In the genomic region with DNA sequence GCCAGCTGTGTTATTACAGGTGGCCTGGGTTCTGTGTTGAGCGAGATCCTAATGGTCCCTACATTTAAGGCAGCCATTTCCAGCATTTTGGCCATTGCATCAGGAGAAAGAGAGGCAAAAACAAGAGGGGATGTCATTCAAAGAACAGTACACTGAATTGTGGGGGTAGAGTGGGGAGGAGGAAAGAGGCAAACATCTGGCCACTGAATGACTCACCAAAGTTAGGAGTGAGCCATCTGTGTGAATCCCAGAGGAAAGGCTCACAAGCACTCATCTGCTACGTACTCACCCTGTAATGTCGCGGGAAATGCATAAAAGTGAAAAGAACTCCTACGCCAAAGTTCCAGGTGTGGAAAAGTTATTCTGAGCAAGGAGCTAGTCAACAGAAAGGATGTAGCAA, we compare ENCODE assay signal across 9 cellular contexts. TPM values are rescaled to one million over a fixed set of nuclear protein-coding genes. Genes with fewer than 3 reads are reported as not detected.
DNase-seq lines count a peak whose midpoint lies in the region; ATAC-seq and TF ChIP-seq lines count a peak whose summit lies in the region.
"Had no signal": no experiment of that assay in that cellular context is flagged by ENCODE, and none has a peak within 500 bp of the region (broad histone marks: within the 10 kb centered on the region; RNA-seq: fewer than 3 reads in every experiment).

No MANE protein-coding gene starts in this region.

- H3K36me3 Mint-ChIP-seq in activated T-helper 2 cell treated with anti-CD3 and anti-CD28 coated beads, Interferon-gamma antibody, Interleukin-2, Interleukin-4, amounts not matched to agents 10 μg/mL and 5 μg/mL and 100 μg/mL, durations not matched to agents 14 hours and 24 hours and 36 hours (ENCODE audit: low read depth) = no peaks in the 10 kb centered on the region

- H3K4ac ChIP-seq in neuronal stem cell (ENCODE audit: low read length) = peak overlapping the region; percentile 68

- H3K18ac ChIP-seq in neuronal stem cell (ENCODE audit: low read length) = no peak overlapping the region

- whole genome bisulfite sequencing in neuronal stem cell (ENCODE audit: extremely low coverage in 2 of 2, insufficient read length in 2 of 2, insufficient replicate concordance in 1 of 2), 2 donors = no CpG with 5 or more reads among the region's 5 CpGs

- no peak overlapping the region for H3K4me3 Mint-ChIP-seq in activated T-helper 2 cell treated with anti-CD3 and anti-CD28 coated beads, Interferon-gamma antibody, Interleukin-2, Interleukin-4, amounts not matched to agents 10 μg/mL and 5 μg/mL and 100 μg/mL, durations not matched to agents 14 hours and 24 hours and 36 hours (ENCODE audit: low read depth)

- no peaks in the 10 kb centered on the region for H4K20me1 ChIP-seq in PC-3 (ENCODE audit: low read length)

- H3K4me3 ChIP-seq in PC-3 (ENCODE audit: low read length) (no peak overlapping the region), neuronal stem cell (ENCODE audit: low read length in 2 of 2) (peak overlapping the region in 1 of 2 donors; percentile 50), HAP-1 (no peak overlapping the region)

- in situ Hi-C loops in HAP-1 (cut with MboI; ENCODE audit: low sequenced_read_pairs) = no loop called here

- H3K9me3 ChIP-seq in PC-3 (ENCODE audit: low read length) (no peaks in the 10 kb centered on the region), neuronal stem cell (replicated peaks in 1 of 2; ENCODE audit: control insufficient read depth in 2 of 2, insufficient read depth in 1 of 2, low read depth in 1 of 2, low read length in 2 of 2) (no peaks in the 10 kb centered on the region), HAP-1 (no peaks in the 10 kb centered on the region)

- no peaks in the 10 kb centered on the region for H3K9me2 ChIP-seq in PC-3 (replicated peaks; ENCODE audit: low read length)

- TF ChIP-seq CTCF in PC-3 (conservative IDR thresholded peaks at IDR 0.05; ENCODE audit: low read depth, low read length) = no peak

- no TSS peak for BruUV-seq in PC-3 (replicated peaks; lab: Mats Ljungman, UMichigan)

- intact Hi-C loops in PC-3 (cut with micrococcal nuclease) = no loop called here
- intact Hi-C loops in activated T-helper 2 cell treated with anti-CD3 and anti-CD28 coated beads, Interferon-gamma antibody, Interleukin-2, Interleukin-4, amounts not matched to agents 10 μg/mL and 5 μg/mL and 100 μg/mL, durations not matched to agents 14 hours and 24 hours and 36 hours (cut with micrococcal nuclease) = no loop called here

- H3K23ac ChIP-seq in neuronal stem cell (ENCODE audit: low read depth, low read length, poor library complexity) = no peak overlapping the region

- no peaks in the 10 kb centered on the region for H3K79me1 ChIP-seq in neuronal stem cell (ENCODE audit: low read depth, low read length)

- no peak overlapping the region for H4K8ac ChIP-seq in neuronal stem cell (ENCODE audit: low read depth, low read length)

- DNase-seq in DMS53 treated with DMSO at 0.1 percent for 48 hours (lab: John Stamatoyannopoulos, UW; ENCODE audit: unreplicated experiment) = peak; percentile 82
- DNase-seq in PC-3 = peak; percentile 40
- peak; percentile 85 for DNase-seq in fibroblast of peridontal ligament (ENCODE audit: extremely low read depth)
- no peak for DNase-seq in neuronal stem cell (ENCODE audit: low spot score)
- no peak for DNase-seq in activated T-helper 2 cell treated with anti-CD3 and anti-CD28 coated beads, Interferon-gamma antibody, Interleukin-2, Interleukin-4, amounts not matched to agents 10 μg/mL and 5 μg/mL and 100 μg/mL, durations not matched to agents 14 hours and 24 hours and 36 hours (ENCODE audit: low spot score)
- DNase-seq in HAP-1 (ENCODE audit: low spot score in 2 of 2) = no peak
- no peak for DNase-seq in central memory CD4-positive, alpha-beta T cell
- DNase-seq: kidney had no signal

- no peak overlapping the region for H3K27ac Mint-ChIP-seq in activated T-helper 2 cell treated with anti-CD3 and anti-CD28 coated beads, Interferon-gamma antibody, Interleukin-2, Interleukin-4, amounts not matched to agents 10 μg/mL and 5 μg/mL and 100 μg/mL, durations not matched to agents 14 hours and 24 hours and 36 hours

- no peak overlapping the region for H3K9ac ChIP-seq in PC-3 (ENCODE audit: low read length)
- H3K9ac ChIP-seq in neuronal stem cell (ENCODE audit: low read depth, low read length, poor library complexity) = no peak overlapping the region

- no peak overlapping the region for H3K14ac ChIP-seq in neuronal stem cell (ENCODE audit: low read length)

- no peaks in the 10 kb centered on the region for H3F3A ChIP-seq in PC-3 (ENCODE audit: low read length, unreplicated experiment)

- H3K27me3 ChIP-seq in PC-3 (ENCODE audit: low read length) (no peaks in the 10 kb centered on the region), neuronal stem cell (ENCODE audit: control insufficient read depth in 3 of 3, insufficient read depth in 3 of 3, low read depth in 1 of 3, low read length in 3 of 3) (no peaks in the 10 kb centered on the region), HAP-1 (ENCODE audit: low read depth) (no peaks in the 10 kb centered on the region)

- no peak overlapping the region for H2BK120ac ChIP-seq in neuronal stem cell (ENCODE audit: low read depth, low read length)

- CTCF ChIA-PET in PC-3 (lab: Charles Lee) = interaction anchor here (0.6 kb wide), 1 partner anchor 24 kb away, joined by 4 read pairs; no protein-coding TSS in a partner anchor

- H4K91ac ChIP-seq in neuronal stem cell (ENCODE audit: low read depth, low read length, poor library complexity) = no peak overlapping the region

- H2AFZ ChIP-seq in PC-3 (ENCODE audit: low read length) (no peak overlapping the region), neuronal stem cell (ENCODE audit: low read length) (no peak overlapping the region)

- H3K9me3 Mint-ChIP-seq in activated T-helper 2 cell treated with anti-CD3 and anti-CD28 coated beads, Interferon-gamma antibody, Interleukin-2, Interleukin-4, amounts not matched to agents 10 μg/mL and 5 μg/mL and 100 μg/mL, durations not matched to agents 14 hours and 24 hours and 36 hours = no peaks in the 10 kb centered on the region

- no peak overlapping the region for H2AK5ac ChIP-seq in neuronal stem cell (ENCODE audit: low read depth, low read length)

- H3K4me1 ChIP-seq in PC-3 (ENCODE audit: insufficient read depth, low read length) (peaks cover 8% of the 10 kb centered on the region), neuronal stem cell (ENCODE audit: control insufficient read depth in 2 of 2, insufficient read depth in 1 of 2, low read depth in 1 of 2, low read length in 2 of 2) (peaks cover 6 to 8% of the 10 kb centered on the region in 2 donors), HAP-1 (peaks cover 20% of the 10 kb centered on the region)

- peaks cover 5% of the 10 kb centered on the region for H3K4me1 Mint-ChIP-seq in activated T-helper 2 cell treated with anti-CD3 and anti-CD28 coated beads, Interferon-gamma antibody, Interleukin-2, Interleukin-4, amounts not matched to agents 10 μg/mL and 5 μg/mL and 100 μg/mL, durations not matched to agents 14 hours and 24 hours and 36 hours (ENCODE audit: low read depth)

- POLR2A ChIA-PET in PC-3 (lab: Charles Lee; ENCODE audit: unreplicated experiment) = no interaction called here

- ATAC-seq in PC-3 (peak; percentile 74), GM18909 (IDR thresholded peaks at IDR 0.05; ENCODE audit: poor library complexity, unreplicated experiment) (no peak)

- H2BK5ac ChIP-seq in neuronal stem cell (ENCODE audit: low read length) = no peak overlapping the region

- H3K79me2 ChIP-seq in PC-3 (ENCODE audit: low read length) = no peaks in the 10 kb centered on the region

- no peak overlapping the region for H3K4me2 ChIP-seq in PC-3 (ENCODE audit: low read length)
- no peak overlapping the region for H3K4me2 ChIP-seq in neuronal stem cell (ENCODE audit: insufficient read depth, low read length, poor library complexity, severe bottlenecking)

- H2BK12ac ChIP-seq in neuronal stem cell (ENCODE audit: low read length) = no peak overlapping the region

- no peak overlapping the region for H3K27ac ChIP-seq in PC-3 (ENCODE audit: low read length)
- H3K27ac ChIP-seq in neuronal stem cell (replicated peaks; ENCODE audit: low read length) = peak overlapping the region; percentile 32

- H2BK15ac ChIP-seq in neuronal stem cell (ENCODE audit: low read length) = no peak overlapping the region

- H3K36me3 ChIP-seq in PC-3 (ENCODE audit: low read depth, low read length) (no peaks in the 10 kb centered on the region), neuronal stem cell (replicated peaks in 1 of 2; ENCODE audit: control insufficient read depth in 2 of 2, insufficient read depth in 2 of 2, low read length in 2 of 2) (peaks cover 2 to 5% of the 10 kb centered on the region in 2 donors), HAP-1 (replicated peaks) (no peaks in the 10 kb centered on the region)

- peaks cover 3% of the 10 kb centered on the region for H3K27me3 Mint-ChIP-seq in activated T-helper 2 cell treated with anti-CD3 and anti-CD28 coated beads, Interferon-gamma antibody, Interleukin-2, Interleukin-4, amounts not matched to agents 10 μg/mL and 5 μg/mL and 100 μg/mL, durations not matched to agents 14 hours and 24 hours and 36 hours (ENCODE audit: low read depth)

RNA-seq across cellular contexts. Expression of gene ODF4, which starts 20.1 kb away (rescaled TPM):
- total RNA-seq in PC-3 (2014; rRNA removed) = not detected in 2 replicates
- not detected for polyA plus RNA-seq in neuronal stem cell (2013, experiment 1 of 2)
- not detected for polyA plus RNA-seq in neuronal stem cell (2013, experiment 2 of 2)
- total RNA-seq in activated T-helper 2 cell treated with anti-CD3 and anti-CD28 coated beads, Interferon-gamma antibody, Interleukin-2, Interleukin-4, amounts not matched to agents 10 μg/mL and 5 μg/mL and 100 μg/mL, durations not matched to agents 14 hours and 24 hours and 36 hours = not detected in 2 replicates
- total RNA-seq: kidney had no signal

RNA-seq across cellular contexts. Expression of gene RPL26, which starts 23.2 kb away (rescaled TPM):
- 1,030 and 1,369 TPM in 2 replicates for total RNA-seq in PC-3 (2014; rRNA removed)
- polyA plus RNA-seq in neuronal stem cell (2013, experiment 1 of 2) = 7,258 TPM
- 7,381 TPM for polyA plus RNA-seq in neuronal stem cell (2013, experiment 2 of 2)
- total RNA-seq in activated T-helper 2 cell treated with anti-CD3 and anti-CD28 coated beads, Interferon-gamma antibody, Interleukin-2, Interleukin-4, amounts not matched to agents 10 μg/mL and 5 μg/mL and 100 μg/mL, durations not matched to agents 14 hours and 24 hours and 36 hours = 2,352 and 2,379 TPM in 2 replicates

RNA-seq across cellular contexts. Expression of gene RNF222, which starts 37.9 kb away (rescaled TPM):
- 0.07 TPM in 1 of 2 replicates, not detected in the other for total RNA-seq in PC-3 (2014; rRNA removed)
- polyA plus RNA-seq in neuronal stem cell (2013, experiment 1 of 2) = not detected
- not detected for polyA plus RNA-seq in neuronal stem cell (2013, experiment 2 of 2)
- not detected in 2 replicates for total RNA-seq in activated T-helper 2 cell treated with anti-CD3 and anti-CD28 coated beads, Interferon-gamma antibody, Interleukin-2, Interleukin-4, amounts not matched to agents 10 μg/mL and 5 μg/mL and 100 μg/mL, durations not matched to agents 14 hours and 24 hours and 36 hours
- total RNA-seq: kidney had no signal

RNA-seq across cellular contexts. Expression of gene ARHGEF15, which starts 49.7 kb away (rescaled TPM):
- total RNA-seq in PC-3 (2014; rRNA removed) = not detected in 2 replicates
- polyA plus RNA-seq in neuronal stem cell (2013, experiment 1 of 2) = 0.11 TPM
- polyA plus RNA-seq in neuronal stem cell (2013, experiment 2 of 2) = 0.11 TPM
- not detected in 2 replicates for total RNA-seq in activated T-helper 2 cell treated with anti-CD3 and anti-CD28 coated beads, Interferon-gamma antibody, Interleukin-2, Interleukin-4, amounts not matched to agents 10 μg/mL and 5 μg/mL and 100 μg/mL, durations not matched to agents 14 hours and 24 hours and 36 hours

Comparison
In these comparisons a context has a peak if more than half of its experiments do, and no peak if none do; other contexts are left out.
1. DNase-seq: peak in DMS53 treated with DMSO at 0.1 percent for 48 hours (single experiment), PC-3 (single experiment) and fibroblast of peridontal ligament (single experiment); none in neuronal stem cell (single experiment), activated T-helper 2 cell treated with anti-CD3 and anti-CD28 coated beads, Interferon-gamma antibody, Interleukin-2, Interleukin-4, amounts not matched to agents 10 μg/mL and 5 μg/mL and 100 μg/mL, durations not matched to agents 14 hours and 24 hours and 36 hours (single experiment), HAP-1 (0 of 2) and central memory CD4-positive, alpha-beta T cell (single experiment).